Comparison of ENCODE assay signal across 8 cellular contexts in the genomic region with DNA sequence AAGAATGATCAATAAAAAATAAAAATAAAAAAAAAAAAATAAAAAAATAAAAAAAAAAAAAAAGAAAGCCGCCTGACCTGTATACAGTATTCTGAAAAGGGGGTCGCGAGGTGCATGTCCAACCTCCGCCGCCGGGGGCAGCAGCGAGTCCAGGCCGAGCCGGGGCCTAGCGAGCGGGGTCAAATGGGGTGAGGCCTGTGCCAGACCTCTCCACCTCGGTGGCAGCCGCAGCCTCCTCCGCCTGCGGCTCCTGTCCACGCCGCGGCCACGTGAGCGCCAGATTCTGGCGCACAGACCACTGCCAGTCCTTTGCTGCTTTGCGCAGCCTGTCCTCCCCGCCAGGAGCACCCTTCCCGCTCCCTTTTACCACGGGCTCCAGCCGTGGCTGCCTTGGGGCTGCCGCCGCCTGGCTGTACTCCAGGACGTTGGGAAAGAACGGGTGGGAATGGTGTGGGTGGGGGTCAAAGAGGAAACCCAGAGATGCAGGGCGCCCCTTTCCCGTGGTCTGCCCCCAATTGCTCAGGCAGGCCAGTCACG. TPM values are rescaled to one million over a fixed set of nuclear protein-coding genes. Genes with fewer than 3 reads are reported as not detected.
DNase-seq lines count a peak whose midpoint lies in the region; FAIRE-seq and TF ChIP-seq lines count a peak whose summit lies in the region.

No MANE protein-coding gene starts in this region.

- DNase-seq in NCI-H510A treated with DMSO at 0.1 percent for 48 hours (lab: John Stamatoyannopoulos, UW) = peak; percentile 35
- DNase-seq in NCI-H510A (lab: John Stamatoyannopoulos, UW) = no peak
- peak; percentile 37 for DNase-seq in Jurkat, Clone E6-1 (ENCODE audit: low read depth, low spot score)
- DNase-seq in T-helper 2 cell = peak; percentile 67 to 74 (median 68)
- peak; percentile 74 for DNase-seq in amniotic epithelial cell (ENCODE audit: low read depth)
- peak; percentile 83 for DNase-seq in hepatocyte (ENCODE audit: low spot score)
- peak; percentile 73 for DNase-seq in small intestine
- no peak for DNase-seq in NCI-H2081 treated with DMSO at 0.1 percent for 48 hours (lab: John Stamatoyannopoulos, UW)

- H3K79me2 ChIP-seq in hepatocyte = peaks cover 12% of the 10 kb centered on the region

- H3K36me3 ChIP-seq in hepatocyte (replicated peaks; ENCODE audit: insufficient read depth, low read depth) = no peaks in the 10 kb centered on the region
- H3K36me3 ChIP-seq in small intestine (ENCODE audit: control insufficient read depth in 2 of 2, insufficient read depth in 2 of 2, low read length in 2 of 2) = peaks cover 0 to 5% of the 10 kb centered on the region in 2 donors

- H3K9me2 ChIP-seq in hepatocyte (replicated peaks; ENCODE audit: insufficient read depth) = no peaks in the 10 kb centered on the region

- peak overlapping the region; percentile 37 for H3K4me2 ChIP-seq in hepatocyte

- peak overlapping the region; percentile 21 for H3K4me3 ChIP-seq in Jurkat, Clone E6-1 (ENCODE audit: low read length)
- no peak overlapping the region for H3K4me3 ChIP-seq in hepatocyte
- no peak overlapping the region for H3K4me3 ChIP-seq in small intestine (ENCODE audit: low read depth in 1 of 2, low read length in 2 of 2)

- no peaks in the 10 kb centered on the region for H4K20me1 ChIP-seq in hepatocyte (ENCODE audit: insufficient read depth, poor library complexity, severe bottlenecking)

- H3K27me3 ChIP-seq in hepatocyte = no peaks in the 10 kb centered on the region
- no peaks in the 10 kb centered on the region for H3K27me3 ChIP-seq in small intestine (ENCODE audit: control insufficient read depth in 2 of 2, insufficient read depth in 2 of 2, low read length in 2 of 2)

- H3K4me1 ChIP-seq in hepatocyte (ENCODE audit: insufficient read depth) (peaks cover 6% of the 10 kb centered on the region), small intestine (ENCODE audit: control insufficient read depth in 2 of 2, insufficient read depth in 1 of 2, low read depth in 1 of 2, low read length in 1 of 2) (peaks cover 0 to 2% of the 10 kb centered on the region in 2 donors)

- WGBS in hepatocyte (ENCODE audit: low lambda C conversion rate, missing lambda C conversion rate) = 43% methylated on average over 32 of the region's 33 CpGs
- 6 to 16% (median 9%) methylated on average over 30 to 33 of the region's 33 CpGs for WGBS in small intestine, 3 donors

- FAIRE-seq in small intestine (lab: Jason Lieb, UNC) = no peak

- H3K27ac ChIP-seq in hepatocyte (no peak overlapping the region), small intestine (ENCODE audit: low read depth in 1 of 2, low read length in 1 of 2) (peak overlapping the region in 1 of 2 donors; percentile 76)

- H3K9me3 ChIP-seq in hepatocyte (ENCODE audit: low read depth) (no peaks in the 10 kb centered on the region), small intestine (ENCODE audit: control insufficient read depth, low read depth) (no peaks in the 10 kb centered on the region)

- H2AFZ ChIP-seq in hepatocyte = no peak overlapping the region

- peak; percentile 66 for TF ChIP-seq CTCF in hepatocyte (IDR thresholded peaks at IDR 0.05; ENCODE audit: poor library complexity)

RNA-seq across cellular contexts. Expression of gene BCKDK, which starts 2.4 kb away (rescaled TPM):
- polyA plus RNA-seq in Jurkat, Clone E6-1 (2012; ENCODE audit: insufficient read depth, insufficient read length) = 57.9 TPM
- total RNA-seq in hepatocyte = 27.3 and 30.9 TPM in 2 replicates
- polyA plus RNA-seq in hepatocyte = 62.1 and 75.2 TPM in 2 replicates
- polyA plus RNA-seq in small intestine = 10 to 100 TPM; 23.8 to 27.7 (median 27.5) TPM

RNA-seq across cellular contexts. Expression of gene VKORC1, which starts 11.1 kb away (rescaled TPM):
- 115 TPM for polyA plus RNA-seq in Jurkat, Clone E6-1 (2012; ENCODE audit: insufficient read depth, insufficient read length)
- 105 and 128 TPM in 2 replicates for total RNA-seq in hepatocyte
- polyA plus RNA-seq in hepatocyte (195 and 228 TPM in 2 replicates), small intestine (10 to 100 TPM; 77.8 to 87.8 (median 83.4) TPM)

RNA-seq across cellular contexts. Expression of gene KAT8, which starts 11.7 kb away (rescaled TPM):
- polyA plus RNA-seq in Jurkat, Clone E6-1 (2012; ENCODE audit: insufficient read depth, insufficient read length) = 60.0 TPM
- 44.2 and 53.4 TPM in 2 replicates for total RNA-seq in hepatocyte
- polyA plus RNA-seq in hepatocyte (33.9 and 34.8 TPM in 2 replicates), small intestine (10 to 100 TPM; 43.7 to 44.3 (median 43.8) TPM)

RNA-seq across cellular contexts. Expression of gene PRSS53, which starts 17.0 kb away (rescaled TPM):
- 2.2 TPM for polyA plus RNA-seq in Jurkat, Clone E6-1 (2012; ENCODE audit: insufficient read depth, insufficient read length)
- 1.5 and 2.2 TPM in 2 replicates for total RNA-seq in hepatocyte
- polyA plus RNA-seq in hepatocyte = 0.39 and 0.66 TPM in 2 replicates
- polyA plus RNA-seq in small intestine = 1 to 10 TPM; 1.6 to 4.7 (median 1.9) TPM

RNA-seq across cellular contexts. Expression of gene PRSS8, which starts 29.8 kb away (rescaled TPM):
- polyA plus RNA-seq in Jurkat, Clone E6-1 (2012; ENCODE audit: insufficient read depth, insufficient read length) = not detected
- total RNA-seq in hepatocyte = 155 and 192 TPM in 2 replicates
- polyA plus RNA-seq in hepatocyte (297 and 320 TPM in 2 replicates), small intestine (100 to 1,000 TPM; 220 to 358 (median 225) TPM)

Comparison
In these comparisons a context has a peak if more than half of its experiments do, and no peak if none do; other contexts are left out.
1. DNase-seq: peak in NCI-H510A treated with DMSO at 0.1 percent for 48 hours (single experiment), Jurkat, Clone E6-1 (single experiment), T-helper 2 cell (5 of 5), amniotic epithelial cell (single experiment), hepatocyte (single experiment) and small intestine (single experiment); none in NCI-H510A (single experiment) and NCI-H2081 treated with DMSO at 0.1 percent for 48 hours (single experiment).